ENCODE assay signal across 1 cellular context in the genomic region with DNA sequence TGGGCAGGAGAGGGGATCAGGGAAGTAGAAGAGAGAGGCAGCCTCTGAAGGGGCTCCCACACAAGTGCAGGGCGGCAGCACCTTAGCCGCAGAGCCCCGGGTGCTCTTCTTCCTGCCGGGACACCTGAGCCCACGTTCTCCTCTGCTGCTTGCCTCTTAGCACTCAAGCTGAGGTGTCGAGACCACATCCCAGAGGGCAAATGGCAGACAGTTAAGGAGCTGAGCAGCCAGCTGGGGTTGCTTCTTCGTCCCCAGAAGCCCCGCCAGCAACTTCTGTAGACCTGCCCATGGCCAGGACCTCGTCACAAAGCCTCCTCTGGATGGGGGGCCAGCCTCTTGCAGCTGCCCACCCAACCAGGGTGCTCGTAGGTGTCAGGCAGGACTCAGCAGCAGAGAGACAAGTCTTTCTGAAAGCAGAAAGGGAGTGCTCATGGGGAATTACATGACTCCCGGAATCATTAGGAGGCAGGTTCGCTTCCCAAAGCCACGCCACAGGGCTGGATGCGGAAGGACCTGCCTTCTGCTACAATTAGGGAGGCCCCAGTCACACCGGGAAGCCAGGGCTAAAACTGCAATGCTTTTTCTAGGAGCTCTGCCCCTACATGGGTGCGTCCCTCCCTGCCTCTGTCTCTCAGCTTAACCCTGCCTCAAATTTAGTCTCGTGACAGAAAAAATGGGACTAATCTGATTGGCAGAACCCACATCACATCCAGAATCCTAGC.
TF ChIP-seq lines count a peak whose summit lies in the region.

No MANE protein-coding gene starts in this region.

TF ChIP-seq in H1, 55 proteins besides CTCF, POLR2A, EP300 and RAD21 (continued from another document):
- no peak for TF ChIP-seq RNF2 (IDR thresholded peaks at IDR 0.05; ENCODE audit: borderline replicate concordance, low read depth, low read length, missing control alignments, poor library complexity, severe bottlenecking)
- TF ChIP-seq TEAD4 (IDR thresholded peaks at IDR 0.05; ENCODE audit: low read depth, low read length): no peak
- no peak for TF ChIP-seq SRF (IDR thresholded peaks at IDR 0.05; ENCODE audit: low read depth, low read length)
- TF ChIP-seq NANOG (IDR thresholded peaks at IDR 0.05; ENCODE audit: insufficient read depth, low read depth, low read length, poor library complexity, severe bottlenecking): no peak
- TF ChIP-seq CHD2 (IDR thresholded peaks at IDR 0.05; ENCODE audit: low read length): no peak
- TF ChIP-seq, protein P1, sequence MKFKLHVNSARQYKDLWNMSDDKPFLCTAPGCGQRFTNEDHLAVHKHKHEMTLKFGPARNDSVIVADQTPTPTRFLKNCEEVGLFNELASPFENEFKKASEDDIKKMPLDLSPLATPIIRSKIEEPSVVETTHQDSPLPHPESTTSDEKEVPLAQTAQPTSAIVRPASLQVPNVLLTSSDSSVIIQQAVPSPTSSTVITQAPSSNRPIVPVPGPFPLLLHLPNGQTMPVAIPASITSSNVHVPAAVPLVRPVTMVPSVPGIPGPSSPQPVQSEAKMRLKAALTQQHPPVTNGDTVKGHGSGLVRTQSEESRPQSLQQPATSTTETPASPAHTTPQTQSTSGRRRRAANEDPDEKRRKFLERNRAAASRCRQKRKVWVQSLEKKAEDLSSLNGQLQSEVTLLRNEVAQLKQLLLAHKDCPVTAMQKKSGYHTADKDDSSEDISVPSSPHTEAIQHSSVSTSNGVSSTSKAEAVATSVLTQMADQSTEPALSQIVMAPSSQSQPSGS (IDR thresholded peaks at IDR 0.05; ENCODE audit: low read length): no peak
